Comparison of ENCODE assay signal across 18 cellular contexts in the genomic region with DNA sequence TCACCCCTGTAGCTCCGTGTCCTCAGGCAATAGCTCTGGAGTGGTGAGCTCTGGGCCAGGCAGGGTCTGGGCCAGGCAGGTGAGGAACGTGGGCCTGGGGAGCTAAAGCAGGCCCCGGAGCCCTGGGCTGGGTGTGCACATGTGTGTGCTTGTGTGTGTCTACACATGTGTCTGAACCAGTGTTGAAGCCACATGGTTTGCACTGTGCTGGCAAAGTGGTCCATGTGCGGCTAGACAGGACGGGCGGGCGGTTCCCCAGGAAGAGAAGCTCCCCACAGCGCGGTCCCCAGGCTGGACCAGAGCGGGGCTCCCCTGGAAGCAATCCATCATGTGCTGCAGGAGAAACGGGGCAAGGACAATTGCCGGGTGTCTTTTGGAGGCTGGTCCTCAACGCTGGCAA.
DNase-seq lines count a peak whose midpoint lies in the region; ATAC-seq and TF ChIP-seq lines count a peak whose summit lies in the region.
"Had no signal": no experiment of that assay in that cellular context is flagged by ENCODE, and none has a peak within 500 bp of the region (broad histone marks: within the 10 kb centered on the region; RNA-seq: fewer than 3 reads in every experiment).

No MANE protein-coding gene starts in this region.

- H3K27ac Mint-ChIP-seq in endodermal cell = no peak overlapping the region
- H3K27ac Mint-ChIP-seq: CD14-positive monocyte; CD4-positive, alpha-beta memory T cell; IgD-negative memory B cell had no signal

- H3K9ac ChIP-seq in BLaER1 (no peak overlapping the region), endodermal cell (ENCODE audit: extremely low read depth, low read length, poor library complexity, severe bottlenecking) (no peak overlapping the region)
- no peak overlapping the region for H3K9ac ChIP-seq in BLaER1 treated with 17β-estradiol and CSF1 and Interleukin-3, amounts not matched to agents 10 nM and 100 nM

- no peak for ATAC-seq in GM21619 (IDR thresholded peaks at IDR 0.05; ENCODE audit: unreplicated experiment)
- no peak for ATAC-seq in HG02870 (IDR thresholded peaks at IDR 0.05; ENCODE audit: unreplicated experiment)

- peak overlapping the region; percentile 50 for H3K4me2 ChIP-seq in BLaER1
- H3K4me2 ChIP-seq in BLaER1 treated with 17β-estradiol and CSF1 and Interleukin-3, amounts not matched to agents 10 nM and 100 nM = peak overlapping the region in 8 of 11 experiments; percentile 10 to 61 (median 40); a peak in 11 of 22 replicates

- 95 to 97% methylated on average over 9 to 13 of the region's 13 CpGs for WGBS in endodermal cell (ENCODE audit: insufficient coverage in 1 of 2, insufficient read length in 1 of 2), 2 experiments

- H3K27me3 Mint-ChIP-seq in endodermal cell (ENCODE audit: insufficient read depth) = no peaks in the 10 kb centered on the region

- H3K9me3 ChIP-seq in BLaER1 (no peaks in the 10 kb centered on the region), endodermal cell (ENCODE audit: control insufficient read depth, low read length) (no peaks in the 10 kb centered on the region)
- no peaks in the 10 kb centered on the region for H3K9me3 ChIP-seq in BLaER1 treated with 17β-estradiol and CSF1 and Interleukin-3, amounts not matched to agents 10 nM and 100 nM (replicated peaks in 1 of 11)
- H3K9me3 ChIP-seq: BE2C had no signal

- no peaks in the 10 kb centered on the region for H3K36me3 Mint-ChIP-seq in endodermal cell (ENCODE audit: low read depth)
- H3K36me3 Mint-ChIP-seq: CD14-positive monocyte; CD4-positive, alpha-beta memory T cell; IgD-negative memory B cell had no signal

- H3K27me3 ChIP-seq in BLaER1 (peaks cover 59% of the 10 kb centered on the region), endodermal cell (ENCODE audit: control insufficient read depth, insufficient read depth, low read length, poor library complexity, severe bottlenecking) (no peaks in the 10 kb centered on the region)
- H3K27me3 ChIP-seq in BLaER1 treated with 17β-estradiol and CSF1 and Interleukin-3, amounts not matched to agents 10 nM and 100 nM = peaks cover 53 to 70% (median 61%) of the 10 kb centered on the region in 11 experiments
- H3K27me3 ChIP-seq: BE2C had no signal

- peaks cover 82% of the 10 kb centered on the region for H3K4me1 ChIP-seq in BLaER1
- H3K4me1 ChIP-seq in BLaER1 treated with 17β-estradiol and CSF1 and Interleukin-3, amounts not matched to agents 10 nM and 100 nM = peaks cover 0 to 86% (median 56%) of the 10 kb centered on the region in 10 experiments; a peak in 16 of 20 replicates
- H3K4me1 ChIP-seq in endodermal cell (ENCODE audit: control insufficient read depth, insufficient read depth, low read length) = no peaks in the 10 kb centered on the region
- H3K4me1 ChIP-seq: BE2C had no signal

- H3K4me1 Mint-ChIP-seq in endodermal cell = no peaks in the 10 kb centered on the region
- H3K4me1 Mint-ChIP-seq: CD14-positive monocyte; CD4-positive, alpha-beta memory T cell; IgD-negative memory B cell had no signal

- H4K20me1 ChIP-seq in BLaER1 = peaks cover 16% of the 10 kb centered on the region; the same call in 1 of the 2 replicates
- H4K20me1 ChIP-seq in BLaER1 treated with 17β-estradiol and CSF1 and Interleukin-3, amounts not matched to agents 10 nM and 100 nM = peaks cover 0 to 47% (median 0%) of the 10 kb centered on the region in 11 experiments; a peak in 7 of 22 replicates

- H3K4me3 Mint-ChIP-seq in endodermal cell = no peak overlapping the region
- H3K4me3 Mint-ChIP-seq: CD14-positive monocyte; CD4-positive, alpha-beta memory T cell; IgD-negative memory B cell had no signal

- no peak overlapping the region for H3K4me3 ChIP-seq in BLaER1
- H3K4me3 ChIP-seq in BLaER1 treated with 17β-estradiol and CSF1 and Interleukin-3, amounts not matched to agents 10 nM and 100 nM = no peak overlapping the region
- H3K4me3 ChIP-seq in endodermal cell (ENCODE audit: low read length) = no peak overlapping the region

- no peak overlapping the region for H3K27ac ChIP-seq in BLaER1
- no peak overlapping the region for H3K27ac ChIP-seq in BLaER1 treated with 17β-estradiol and CSF1 and Interleukin-3, amounts not matched to agents 10 nM and 100 nM
- peak overlapping the region; percentile 26 for H3K27ac ChIP-seq in caudate nucleus (ENCODE audit: low read depth, low read length)
- H3K27ac ChIP-seq in temporal lobe (ENCODE audit: low read depth, low read length) = peak overlapping the region; percentile 17
- no peak overlapping the region for H3K27ac ChIP-seq in endodermal cell (ENCODE audit: low read depth, low read length)

- DNase-seq in caudate nucleus (lab: John Stamatoyannopoulos, UW) (no peak), NCI-H2081 (lab: John Stamatoyannopoulos, UW) (no peak), endodermal cell (no peak)
- DNase-seq: ACHN; BE2C; Calu3; CD4-positive, alpha-beta memory T cell; DMS79 treated with DMSO at 0.1 percent for 48 hours; GF-D8; HCEC 1CT; KBM-7 had no signal

- no peaks in the 10 kb centered on the region for H3K9me3 Mint-ChIP-seq in endodermal cell
- H3K9me3 Mint-ChIP-seq: IgD-negative memory B cell had no signal

- H3K36me3 ChIP-seq in BLaER1 = no peaks in the 10 kb centered on the region
- no peaks in the 10 kb centered on the region for H3K36me3 ChIP-seq in BLaER1 treated with 17β-estradiol and CSF1 and Interleukin-3, amounts not matched to agents 10 nM and 100 nM
- no peaks in the 10 kb centered on the region for H3K36me3 ChIP-seq in endodermal cell (ENCODE audit: control insufficient read depth, insufficient read depth, low read length)
- H3K36me3 ChIP-seq: BE2C had no signal

- no peak for TF ChIP-seq CTCF in endodermal cell (conservative IDR thresholded peaks at IDR 0.05)

Comparison
In these comparisons a context has a peak if more than half of its experiments do, and no peak if none do; other contexts are left out.
1. H3K27ac ChIP-seq: peak in caudate nucleus (single experiment) and temporal lobe (single experiment); none in BLaER1 (single experiment), BLaER1 treated with 17β-estradiol and CSF1 and Interleukin-3, amounts not matched to agents 10 nM and 100 nM (0 of 11) and endodermal cell (single experiment).